In genomic region chr6:32984639-32985389, GRCh38 we compare ENCODE assay signal across 1 cellular context.
A peak's percentile ranks its signal among the peaks of the same experiment; 100 is the strongest.
TF ChIP-seq lines count a peak whose summit lies in the region.

No MANE protein-coding gene starts in this region.

TF ChIP-seq in K562, 482 proteins besides CTCF, POLR2A, EP300 and RAD21 (continues in another document):
- TF ChIP-seq MNT (conservative IDR thresholded peaks at IDR 0.05): 0 out of 4 replicates have a peak, but pooled peaks of 1 of the 2 experiments have one; percentile 29
- peak; percentile 90; the same call in 1 of the 2 replicates for TF ChIP-seq CC2D1A (IDR thresholded peaks at IDR 0.05)
- no peak for TF ChIP-seq U2AF2 (optimal IDR thresholded peaks at IDR 0.05; ENCODE audit: low read depth, low read length)
- TF ChIP-seq TCF7 (IDR thresholded peaks at IDR 0.05; ENCODE audit: borderline replicate concordance): no peak
- TF ChIP-seq NR3C1 (CRISPR knock-in tag; IDR thresholded peaks at IDR 0.05): no peak
- TF ChIP-seq SRSF7 (optimal IDR thresholded peaks at IDR 0.05; ENCODE audit: low read depth, low read length): no peak
- no peak for TF ChIP-seq BCL6 (CRISPR knock-in tag; IDR thresholded peaks at IDR 0.05)
- peak in 1 of 3 experiments; percentile 41 for TF ChIP-seq YY1 (IDR thresholded peaks at IDR 0.05; ENCODE audit: borderline replicate concordance in 1 of 3, control insufficient read depth in 1 of 3, extremely low read depth in 1 of 3, insufficient read depth in 3 of 3, insufficient read length in 1 of 3, insufficient replicate concordance in 2 of 3, low read depth in 1 of 3, low read length in 2 of 3)
- TF ChIP-seq HMG20A (CRISPR knock-in tag; conservative IDR thresholded peaks at IDR 0.05): no peak
- no peak for TF ChIP-seq GTF2E2 (tag; IDR thresholded peaks at IDR 0.05)
- TF ChIP-seq ELK1 (CRISPR knock-in tag; IDR thresholded peaks at IDR 0.05): no peak
- no peak for TF ChIP-seq ATF1 (CRISPR knock-in tag; IDR thresholded peaks at IDR 0.05)
- TF ChIP-seq ATF1 (tag; IDR thresholded peaks at IDR 0.05): 0 out of 2 replicates have a peak, but pooled peaks have one; percentile 26
- no peak for TF ChIP-seq ETS1 (conservative IDR thresholded peaks at IDR 0.05; ENCODE audit: control insufficient read depth, low read depth, low read length)
- peak in 1 of 2 experiments; percentile 49; a peak in 1 of 4 replicates for TF ChIP-seq RCOR1 (IDR thresholded peaks at IDR 0.05; ENCODE audit: borderline replicate concordance in 1 of 2, low read depth in 2 of 2, low read length in 2 of 2)
- TF ChIP-seq GMEB1 (CRISPR knock-in tag; IDR thresholded peaks at IDR 0.05): no peak
- TF ChIP-seq RUNX1 (IDR thresholded peaks at IDR 0.05; ENCODE audit: low read depth): no peak
- no peak for TF ChIP-seq SMARCE1 (IDR thresholded peaks at IDR 0.05)
- 0 out of 2 replicates have a peak, but pooled peaks have one; percentile 5 for TF ChIP-seq BHLHE40 (IDR thresholded peaks at IDR 0.05; ENCODE audit: low read length)
- TF ChIP-seq RBM22 (IDR thresholded peaks at IDR 0.05; ENCODE audit: low read depth, low read length, poor library complexity, severe bottlenecking): no peak
- peak; percentile 9; the same call in 1 of the 2 replicates for TF ChIP-seq TEAD4 (IDR thresholded peaks at IDR 0.05; ENCODE audit: low read length)
- TF ChIP-seq TEAD4 (CRISPR knock-in tag; IDR thresholded peaks at IDR 0.05; ENCODE audit: borderline replicate concordance): no peak
- TF ChIP-seq ZNF24 (IDR thresholded peaks at IDR 0.05): no peak
- no peak for TF ChIP-seq PCBP2 (IDR thresholded peaks at IDR 0.05; ENCODE audit: low read depth, low read length, poor library complexity, severe bottlenecking)
- no peak for TF ChIP-seq NFATC3 (IDR thresholded peaks at IDR 0.05)
- TF ChIP-seq ETV6 (IDR thresholded peaks at IDR 0.05; ENCODE audit: borderline replicate concordance in 1 of 2, low read depth in 2 of 2, low read length in 1 of 2): no peak
- no peak for TF ChIP-seq ETV6 (CRISPR knock-in tag; IDR thresholded peaks at IDR 0.05; ENCODE audit: borderline replicate concordance)
- TF ChIP-seq JUND (IDR thresholded peaks at IDR 0.05; ENCODE audit: borderline replicate concordance, low read depth, low read length): peak; percentile 44; the same call in 1 of the 2 replicates
- no peak for TF ChIP-seq JUND (tag; IDR thresholded peaks at IDR 0.05; ENCODE audit: borderline replicate concordance, low read depth, low read length)
- no peak for TF ChIP-seq FOXJ2 (tag; IDR thresholded peaks at IDR 0.05)
- TF ChIP-seq FOXP1 (CRISPR knock-in tag; IDR thresholded peaks at IDR 0.05): no peak
- peak; percentile 93 for TF ChIP-seq ARID2 (IDR thresholded peaks at IDR 0.05)
- peak; percentile 33; the same call in 1 of the 2 replicates for TF ChIP-seq XRCC5 (IDR thresholded peaks at IDR 0.05; ENCODE audit: low read depth, low read length)
- TF ChIP-seq NR1H2 (CRISPR knock-in tag; IDR thresholded peaks at IDR 0.05): no peak
- TF ChIP-seq ASH1L (IDR thresholded peaks at IDR 0.05; ENCODE audit: borderline replicate concordance, low read depth, partially characterized antibody): no peak
- TF ChIP-seq SRF (CRISPR knock-in tag; IDR thresholded peaks at IDR 0.05): no peak
- no peak for TF ChIP-seq BRF1 (IDR thresholded peaks at IDR 0.05; ENCODE audit: borderline replicate concordance, extremely low read depth, insufficient read length)
- TF ChIP-seq RB1 (IDR thresholded peaks at IDR 0.05; ENCODE audit: low read depth): peak; percentile 48; the same call in 1 of the 2 replicates
- no peak for TF ChIP-seq ZNF766 (CRISPR knock-in tag; conservative IDR thresholded peaks at IDR 0.05)
- TF ChIP-seq CREM (IDR thresholded peaks at IDR 0.05; ENCODE audit: low read depth): 0 out of 2 replicates have a peak, but pooled peaks have one; percentile 15
- TF ChIP-seq PTRF (tag; IDR thresholded peaks at IDR 0.05): no peak
- no peak for TF ChIP-seq RBM25 (IDR thresholded peaks at IDR 0.05; ENCODE audit: low read depth, low read length, severe bottlenecking)
- peak; percentile 98 for TF ChIP-seq SMC3 (conservative IDR thresholded peaks at IDR 0.05; ENCODE audit: insufficient read depth, low read depth, low read length)
- 0 out of 2 replicates have a peak, but pooled peaks have one; percentile 17 for TF ChIP-seq SOX6 (IDR thresholded peaks at IDR 0.05)
- TF ChIP-seq NFIC (IDR thresholded peaks at IDR 0.05): no peak
- TF ChIP-seq HDAC8 (tag; IDR thresholded peaks at IDR 0.05): no peak
- no peak for TF ChIP-seq CREBBP (IDR thresholded peaks at IDR 0.05; ENCODE audit: low read depth, low read length)
- no peak for TF ChIP-seq POLR2H (tag; IDR thresholded peaks at IDR 0.05; ENCODE audit: low read depth)
- TF ChIP-seq CTCFL (IDR thresholded peaks at IDR 0.05; ENCODE audit: borderline replicate concordance, insufficient read depth, low read depth, low read length, poor library complexity, severe bottlenecking): peak; percentile 51
- no peak for TF ChIP-seq SMARCC2 (IDR thresholded peaks at IDR 0.05; ENCODE audit: low read depth)
- peak; percentile 40 to 56; a peak in 2 of 4 replicates for TF ChIP-seq MAZ (CRISPR knock-in tag; conservative IDR thresholded peaks at IDR 0.05 in 1 of 2, IDR thresholded peaks at IDR 0.05 in 1 of 2)
- peak; percentile 97 for TF ChIP-seq DEAF1 (CRISPR knock-in tag; IDR thresholded peaks at IDR 0.05)
- TF ChIP-seq CEBPZ (IDR thresholded peaks at IDR 0.05; ENCODE audit: borderline replicate concordance, low read depth, low read length): no peak
- TF ChIP-seq E2F3 (CRISPR knock-in tag; IDR thresholded peaks at IDR 0.05): no peak
- 0 out of 2 replicates have a peak, but pooled peaks have one; percentile 30 for TF ChIP-seq CTBP1 (IDR thresholded peaks at IDR 0.05; ENCODE audit: borderline replicate concordance)
- no peak for TF ChIP-seq ZBTB5 (IDR thresholded peaks at IDR 0.05)
- TF ChIP-seq MYNN (IDR thresholded peaks at IDR 0.05): peak; percentile 62; the same call in 1 of the 2 replicates
- no peak for TF ChIP-seq MYNN (CRISPR knock-in tag; IDR thresholded peaks at IDR 0.05)
- no peak for TF ChIP-seq NUFIP1 (IDR thresholded peaks at IDR 0.05; ENCODE audit: partially characterized antibody)
- TF ChIP-seq ZNF217 (CRISPR knock-in tag; IDR thresholded peaks at IDR 0.05): no peak
